26 cellular contexts compared by ENCODE assay signal in genomic region chr10:86182150-86182549, GRCh38.
A peak's percentile ranks its signal among the peaks of the same experiment; 100 is the strongest.
DNase-seq lines count a peak whose midpoint lies in the region; ATAC-seq, FAIRE-seq and TF ChIP-seq lines count a peak whose summit lies in the region.
"Had no signal": no experiment of that assay in that cellular context is flagged by ENCODE, and none has a peak within 500 bp of the region (broad histone marks: within the 10 kb centered on the region; RNA-seq: fewer than 3 reads in every experiment).

No MANE protein-coding gene starts in this region.

- H3K27ac ChIP-seq in substantia nigra (ENCODE audit: low read depth, low read length, poor library complexity, severe bottlenecking) (peak overlapping the region; percentile 86), pancreas (no peak overlapping the region)
- H3K27ac ChIP-seq: 22Rv1, brain microvascular endothelial cell, RWPE1 had no signal

- no peak for ATAC-seq in HG03460 (IDR thresholded peaks at IDR 0.05; ENCODE audit: unreplicated experiment)
- ATAC-seq in GM19463 (IDR thresholded peaks at IDR 0.05; ENCODE audit: unreplicated experiment), result no peak
- ATAC-seq in pancreas, result no peak
- ATAC-seq: HCT116; naive thymus-derived CD4-positive, alpha-beta T cell; stimulated activated naive CD8-positive, alpha-beta T cell treated with anti-CD3 and anti-CD28 coated beads, Interleukin-15, Interleukin-2, amounts not matched to agents 100 U/mL and 50 U/mL, for 24 hours had no signal

- 39 to 41% methylated on average over 13 of the region's 13 CpGs for WGBS in pancreas, 2 donors

- H3K36me3 ChIP-seq in pancreas, result no peaks in the 10 kb centered on the region
- H3K36me3 ChIP-seq: brain microvascular endothelial cell had no signal

- no peak overlapping the region for H3K4me3 ChIP-seq in pancreas
- H3K4me3 ChIP-seq: smooth muscle cell had no signal

- no peak for FAIRE-seq in pancreas (lab: Jason Lieb, UNC)
- FAIRE-seq: kidney had no signal

- peak; percentile 3 for DNase-seq in NCI-H82 (lab: John Stamatoyannopoulos, UW)
- no peak for DNase-seq in NCI-H82 treated with DMSO at 0.1 percent for 48 hours (lab: John Stamatoyannopoulos, UW; ENCODE audit: unreplicated experiment)
- peak; percentile 28 for DNase-seq in astrocyte of the hippocampus (ENCODE audit: low read depth, low spot score)
- DNase-seq in inferior parietal cortex (ENCODE audit: extremely low spot score), result peak; percentile 75
- DNase-seq in substantia nigra (lab: John Stamatoyannopoulos, UW), result peak; percentile 31 to 95 (median 80)
- DNase-seq in pancreas, result no peak
- DNase-seq: activated CD8-positive, alpha-beta memory T cell treated with anti-CD3 and anti-CD28 coated beads for 24 hours; activated T-cell treated with anti-CD3 and anti-CD28 coated beads, Interleukin-2, amount 50 U/mL, for 48 hours; AML-193; brain microvascular endothelial cell; dermis blood vessel endothelial cell; DND-41; kidney; mammary epithelial cell; naive thymus-derived CD4-positive, alpha-beta T cell; NCI-H1105; NCI-H2029 treated with DMSO at 0.1 percent for 48 hours; stimulated activated CD4-positive, alpha-beta T cell treated with anti-CD3 and anti-CD28 coated beads, Interleukin-4, amount 100 ng/mL, for 1 hour; stimulated activated naive CD8-positive, alpha-beta T cell treated with anti-CD3 and anti-CD28 coated beads, Interleukin-15, Interleukin-2, amounts not matched to agents 100 U/mL and 50 U/mL, for 24 hours; T-helper 9 cell had no signal

- TF ChIP-seq CTCF in pancreas (IDR thresholded peaks at IDR 0.05), result no peak

- no peaks in the 10 kb centered on the region for H3K4me1 ChIP-seq in pancreas

- intact Hi-C loops in pancreas (cut with DNase I), result no loop called here

- H3K9me3 ChIP-seq in pancreas, result no peaks in the 10 kb centered on the region

- H3K27me3 ChIP-seq in pancreas, result no peaks in the 10 kb centered on the region
- H3K27me3 ChIP-seq: brain microvascular endothelial cell had no signal

Comparison
In these comparisons a context has a peak if more than half of its experiments do, and no peak if none do; other contexts are left out.
1. DNase-seq: peak in NCI-H82 (single experiment), astrocyte of the hippocampus (single experiment), inferior parietal cortex (single experiment) and substantia nigra (49 of 49); none in NCI-H82 treated with DMSO at 0.1 percent for 48 hours (single experiment) and pancreas (0 of 6).